Comparison of ENCODE assay signal across 8 cellular contexts in the genomic region with DNA sequence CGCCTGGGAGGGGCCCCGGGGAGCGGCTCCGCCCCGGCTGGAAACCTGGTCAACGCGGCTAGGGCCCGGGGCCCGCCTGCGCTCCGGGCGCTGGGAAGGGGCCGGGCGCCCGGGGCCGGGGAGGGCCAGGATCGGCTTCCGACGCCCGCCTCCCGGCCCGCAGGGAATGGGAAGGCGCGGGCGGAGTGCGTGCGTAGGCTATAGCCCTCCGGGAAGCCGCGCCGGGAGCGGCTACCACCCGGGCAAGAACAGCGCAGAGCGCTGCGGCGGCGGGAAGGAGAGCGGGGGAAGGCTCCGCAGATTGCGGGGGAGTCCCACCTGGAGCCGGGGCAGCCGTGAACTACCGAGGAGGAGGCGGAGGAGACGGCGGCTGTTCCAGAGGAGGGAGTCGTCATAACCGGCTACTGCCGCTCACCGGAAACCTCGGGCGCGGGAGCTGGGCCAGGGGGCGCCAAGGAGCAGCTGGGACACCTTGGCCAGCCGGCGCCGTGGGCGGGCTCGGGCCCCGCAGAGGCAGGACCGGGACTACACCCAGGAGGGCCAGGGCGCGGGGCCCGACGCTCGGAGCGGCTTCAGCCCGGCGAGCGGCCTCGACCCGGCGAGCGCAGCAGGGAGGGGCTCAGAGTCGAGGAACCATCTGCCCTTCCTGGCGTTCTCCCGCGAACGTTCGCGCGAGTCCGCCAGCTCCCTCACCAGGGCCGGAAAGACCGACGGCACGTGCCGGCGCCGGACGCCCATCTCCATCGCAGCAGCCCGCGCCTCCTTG. TPM values are rescaled to one million over a fixed set of nuclear protein-coding genes. Genes with fewer than 3 reads are reported as not detected.
DNase-seq lines count a peak whose midpoint lies in the region; ATAC-seq lines count a peak whose summit lies in the region.

A gene (minus strand): TSS at position 429 of the 766 bp plus-strand sequence. CDS start 3,838 bp downstream, outside the sequence.

- no peaks in the 10 kb centered on the region for H3K27me3 Mint-ChIP-seq in CD4-positive, alpha-beta memory T cell

- H3K4me3 ChIP-seq in CD4-positive, alpha-beta memory T cell (ENCODE audit: low read length in 2 of 2), result peak within 1 kb of the TSS; percentile 46 to 64

- in situ Hi-C loops in endometrial microvascular endothelial cells (cut with HindIII; ENCODE audit: inconsistent ontology term, low pct_unique_long_range_greater_than_20kb, low sequenced_read_pairs), result no loop called here

- peak; percentile 68 to 84 (median 72) for DNase-seq in CD4-positive, alpha-beta memory T cell
- DNase-seq in NOMO-1 treated with dmso at 0.1 percent for 144 hours (lab: John Stamatoyannopoulos, UW; ENCODE audit: unreplicated experiment), result peak; percentile 65
- peak; percentile 50 for DNase-seq in activated CD8-positive, alpha-beta memory T cell treated with anti-CD3 and anti-CD28 coated beads, Interleukin-2, amount 50 U/mL, for 24 hours (ENCODE audit: extremely low read depth)
- DNase-seq in midbrain (lab: John Stamatoyannopoulos, UW), result peak; percentile 83
- DNase-seq in stimulated activated CD8-positive, alpha-beta memory T cell treated with anti-CD3 and anti-CD28 coated beads, Interleukin-4, amount 100 ng/mL, for 1 hour (ENCODE audit: low read depth in 2 of 2, low spot score in 1 of 2), result peak; percentile 56 to 60

- POLR2A ChIA-PET in CD4-positive, alpha-beta memory T cell (lab: Charles Lee; ENCODE audit: partially characterized antibody), result interaction anchor here (0.8 to 1.7 kb wide), 14 partner anchors 8 to 186 kb away, joined by 3 to 13 read pairs (median 4); a partner anchor contains a TSS

- H3K4me3 Mint-ChIP-seq in CD4-positive, alpha-beta memory T cell, result peak within 1 kb of the TSS; percentile 87 to 98 (median 92)

- peaks cover 26% of the 10 kb centered on the region for H3K4me1 ChIP-seq in CD4-positive, alpha-beta memory T cell (ENCODE audit: insufficient read depth, low read length)

- H3K36me3 ChIP-seq in CD4-positive, alpha-beta memory T cell (ENCODE audit: insufficient read depth, low read length), result peaks cover 5% of the 10 kb centered on the region

- peak; percentile 82 for ATAC-seq in GM19324 (IDR thresholded peaks at IDR 0.05; ENCODE audit: low FRiP score, unreplicated experiment)
- peak; percentile 79 for ATAC-seq in HG03460 (IDR thresholded peaks at IDR 0.05; ENCODE audit: unreplicated experiment)

- H3K27ac Mint-ChIP-seq in CD4-positive, alpha-beta memory T cell, result peak within 1 kb of the TSS; percentile 73 to 97 (median 90)

- peak within 1 kb of the TSS; percentile 63 for H3K27ac ChIP-seq in CD4-positive, alpha-beta memory T cell (ENCODE audit: low read depth, low read length)

- CTCF ChIA-PET in CD4-positive, alpha-beta memory T cell (lab: Charles Lee; ENCODE audit: partially characterized antibody), result interaction anchor here (0.9 to 2.0 kb wide), 6 partner anchors 12 to 329 kb away, joined by 3 to 10 read pairs (median 3); a partner anchor contains a TSS

- intact Hi-C loops in CD4-positive, alpha-beta memory T cell (cut with micrococcal nuclease), result loop anchor here (1.0 to 2.0 kb wide), 2 partner anchors 39 to 71 kb away; a partner anchor contains a TSS

- H3K27me3 ChIP-seq in CD4-positive, alpha-beta memory T cell (ENCODE audit: insufficient read depth, low read length), result no peaks in the 10 kb centered on the region

- H3K9me3 Mint-ChIP-seq in CD4-positive, alpha-beta memory T cell, result peaks cover 0 to 2% (median 0%) of the 10 kb centered on the region in 8 donors

- H3K9me3 ChIP-seq in CD4-positive, alpha-beta memory T cell (ENCODE audit: control insufficient read depth in 1 of 2, low read length in 2 of 2), result no peaks in the 10 kb centered on the region

- peaks cover 0 to 11% of the 10 kb centered on the region in 2 donors for H3K36me3 Mint-ChIP-seq in CD4-positive, alpha-beta memory T cell

- H3K4me1 Mint-ChIP-seq in CD4-positive, alpha-beta memory T cell, result peaks cover 16 to 43% (median 29%) of the 10 kb centered on the region in 4 donors

RNA-seq across cellular contexts. Expression of the gene that starts here (rescaled TPM):
- total RNA-seq in CD4-positive, alpha-beta memory T cell, result 10 to 100 TPM; 26.7 to 28.6 TPM
- 1 to 10 TPM; 8.2 to 9.2 TPM for polyA plus RNA-seq in CD4-positive, alpha-beta memory T cell
- 103 TPM for total RNA-seq in endometrial microvascular endothelial cells (ENCODE audit: inconsistent ontology term)

Comparison
In these comparisons a context has a peak if more than half of its experiments do, and no peak if none do; other contexts are left out.
1. Peak in every context shown above with its lines: DNase-seq, ATAC-seq, H3K4me3 ChIP-seq and H3K27ac ChIP-seq.